Comparison of ENCODE assay signal across 19 cellular contexts in genomic region chr22:50044485-50045143, GRCh38. TPM values are rescaled to one million over a fixed set of nuclear protein-coding genes. Genes with fewer than 3 reads are reported as not detected.
"Had no signal": no experiment of that assay in that cellular context is flagged by ENCODE, and none has a peak within 500 bp of the region (broad histone marks: within the 10 kb centered on the region; RNA-seq: fewer than 3 reads in every experiment).

No MANE protein-coding gene starts in this region.

- H3K27me3 ChIP-seq: pancreas had no signal

- H3K9me3 ChIP-seq: gastrocnemius medialis, pancreas, transverse colon had no signal

- H3K4me3 ChIP-seq: cardiac muscle cell, gastrocnemius medialis, pancreas, transverse colon had no signal

- H3K36me3 ChIP-seq: cardiac muscle cell, gastrocnemius medialis, pancreas, transverse colon had no signal

- H3K36me3 Mint-ChIP-seq: WTC11 had no signal

- H3K4me1 Mint-ChIP-seq: neural crest cell, WTC11 had no signal

- H3K4me3 Mint-ChIP-seq: activated naive CD8-positive, alpha-beta T cell treated with anti-CD3 and anti-CD28 coated beads, Interleukin-2, amount 50 U/mL, for 24 hours; activated T-cell treated with anti-CD3 and anti-CD28 coated beads, Interleukin-2, amount 50 U/mL, for 24 hours; neural crest cell; T-helper 1 cell treated with Interleukin-12 subunit alpha and Interleukin-12 subunit beta and Interleukin-4 antibody, amounts not matched to agents 30 μg/mL and 1 μg/mL, for 36 hours; WTC11 had no signal

- H3K27ac ChIP-seq: cardiac muscle cell, epithelial cell of prostate, gastrocnemius medialis, pancreas, transverse colon had no signal

- H3K4me1 ChIP-seq: gastrocnemius medialis, pancreas, transverse colon had no signal

- ATAC-seq: activated naive CD8-positive, alpha-beta T cell treated with anti-CD3 and anti-CD28 coated beads, Interleukin-2, amount 50 U/mL, for 24 hours; gastrocnemius medialis; left ventricle myocardium superior; pancreas; WTC11 had no signal

- H3K9me3 Mint-ChIP-seq: activated naive CD8-positive, alpha-beta T cell treated with anti-CD3 and anti-CD28 coated beads, Interleukin-2, amount 50 U/mL, for 24 hours; activated T-cell treated with anti-CD3 and anti-CD28 coated beads, Interleukin-2, amount 50 U/mL, for 24 hours; T-helper 1 cell treated with Interleukin-12 subunit alpha and Interleukin-12 subunit beta and Interleukin-4 antibody, amounts not matched to agents 30 μg/mL and 1 μg/mL, for 36 hours had no signal

- DNase-seq: activated CD4-positive, alpha-beta T cell treated with anti-CD3 and anti-CD28 coated beads for 48 hours; activated gamma-delta T cell; activated naive CD8-positive, alpha-beta T cell treated with anti-CD3 and anti-CD28 coated beads, Interleukin-2, amount 50 U/mL, for 24 hours; activated T-cell treated with anti-CD3 and anti-CD28 coated beads, Interleukin-2, amount 50 U/mL, for 24 hours; cortex of kidney; effector CD8-positive, alpha-beta T cell; gastrocnemius medialis; left ventricle myocardium superior; mesenchymal stem cell; transverse colon had no signal

- H3K27ac Mint-ChIP-seq: activated naive CD8-positive, alpha-beta T cell treated with anti-CD3 and anti-CD28 coated beads, Interleukin-2, amount 50 U/mL, for 24 hours; activated T-cell treated with anti-CD3 and anti-CD28 coated beads, Interleukin-2, amount 50 U/mL, for 24 hours; T-helper 1 cell treated with Interleukin-12 subunit alpha and Interleukin-12 subunit beta and Interleukin-4 antibody, amounts not matched to agents 30 μg/mL and 1 μg/mL, for 36 hours; WTC11 had no signal

RNA-seq across cellular contexts. Expression of gene TTLL8, which starts 13.5 kb away (rescaled TPM):
- total RNA-seq: cardiac muscle cell, gastrocnemius medialis, kidney epithelial cell, left ventricle myocardium superior, neural crest cell, pancreas, renal cortical epithelial cell, skeletal muscle tissue, transverse colon, WTC11 had no signal
- polyA plus RNA-seq: cardiac muscle cell, pancreas had no signal

RNA-seq across cellular contexts. Expression of gene IL17REL, which starts 32.0 kb away (rescaled TPM):
- total RNA-seq: gastrocnemius medialis, kidney epithelial cell, left ventricle myocardium superior, pancreas, renal cortical epithelial cell, skeletal muscle tissue had no signal
- polyA plus RNA-seq: cardiac muscle cell, pancreas had no signal

RNA-seq across cellular contexts. Expression of gene MLC1, which starts 40.6 kb away (rescaled TPM):
- total RNA-seq: kidney epithelial cell, renal cortical epithelial cell, transverse colon had no signal

RNA-seq across cellular contexts. Expression of gene MOV10L1, which starts 45.2 kb away (rescaled TPM):
- total RNA-seq: cardiac muscle cell, neural crest cell, renal cortical epithelial cell, WTC11 had no signal
